ENCODE assay signal across 8 cellular contexts in the genomic region with DNA sequence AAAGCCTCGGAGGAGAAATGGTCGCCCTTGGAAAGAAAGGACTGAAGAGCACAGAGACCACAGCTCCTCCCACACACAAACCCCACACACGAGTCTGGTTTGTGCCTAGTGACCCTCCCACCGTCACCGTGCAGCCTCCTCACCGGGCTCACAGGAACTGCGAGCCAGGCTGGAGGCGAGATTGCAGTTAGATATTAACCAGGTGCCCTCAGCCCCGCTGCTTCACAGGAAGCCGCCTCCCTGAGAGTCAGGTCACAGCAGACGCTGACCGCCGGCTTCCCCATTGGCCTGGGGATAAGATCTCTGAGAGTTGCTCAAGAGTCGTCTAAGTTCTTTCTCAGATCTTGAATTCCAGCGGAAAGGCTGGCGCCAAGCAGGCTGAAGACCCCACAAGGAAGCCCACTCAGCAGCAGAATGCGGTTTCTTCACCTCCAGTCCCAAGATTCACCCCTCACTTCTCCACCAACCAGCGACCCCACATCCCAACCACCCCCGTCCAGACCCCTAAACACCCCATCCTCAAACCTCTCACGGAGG. TPM values are rescaled to one million over a fixed set of nuclear protein-coding genes. Genes with fewer than 3 reads are reported as not detected.
DNase-seq lines count a peak whose midpoint lies in the region; ATAC-seq and TF ChIP-seq lines count a peak whose summit lies in the region.

No MANE protein-coding gene starts in this region.

- under 1% methylated on average over 20 of the region's 20 CpGs for WGBS in urinary bladder

- DNase-seq in AG08396 (ENCODE audit: low spot score) (peak; percentile 69), SHP77 treated with DMSO at 0.1 percent for 48 hours (lab: John Stamatoyannopoulos, UW) (peak; percentile 2), Right ventricle myocardium inferior (ENCODE audit: missing footprints) (peak; percentile 86), omental fat pad (ENCODE audit: low spot score) (peak; percentile 34)

- H3K27me3 Mint-ChIP-seq in activated naive CD4-positive, alpha-beta T cell treated with anti-CD3 and anti-CD28 coated beads, Interleukin-2, amount 50 U/mL, for 24 hours: no peaks in the 10 kb centered on the region

- ATAC-seq in GM18517 (IDR thresholded peaks at IDR 0.05; ENCODE audit: unreplicated experiment) (peak; percentile 48), HG03196 (IDR thresholded peaks at IDR 0.05; ENCODE audit: unreplicated experiment) (peak; percentile 61), Right ventricle myocardium inferior (peak; percentile 35), omental fat pad (ENCODE audit: low FRiP score) (peak; percentile 34)

- H3K36me3 Mint-ChIP-seq in activated naive CD4-positive, alpha-beta T cell treated with anti-CD3 and anti-CD28 coated beads, Interleukin-2, amount 50 U/mL, for 24 hours: peaks cover 10% of the 10 kb centered on the region

- intact Hi-C loops in Right ventricle myocardium inferior (cut with DNase I): loop anchor here (2.0 kb wide), 1 partner anchor 71 kb away; a partner anchor contains a TSS

- peaks cover 52% of the 10 kb centered on the region for H3K4me1 Mint-ChIP-seq in activated naive CD4-positive, alpha-beta T cell treated with anti-CD3 and anti-CD28 coated beads, Interleukin-2, amount 50 U/mL, for 24 hours

- H3K4me1 ChIP-seq in urinary bladder (ENCODE audit: insufficient read depth): peaks cover 2% of the 10 kb centered on the region

- H3K4me3 Mint-ChIP-seq in activated naive CD4-positive, alpha-beta T cell treated with anti-CD3 and anti-CD28 coated beads, Interleukin-2, amount 50 U/mL, for 24 hours: peak overlapping the region; percentile 97

- H3K4me3 ChIP-seq in urinary bladder (ENCODE audit: low read depth, low read length): peak overlapping the region; percentile 81

- no peaks in the 10 kb centered on the region for H3K9me3 Mint-ChIP-seq in activated naive CD4-positive, alpha-beta T cell treated with anti-CD3 and anti-CD28 coated beads, Interleukin-2, amount 50 U/mL, for 24 hours

- no peaks in the 10 kb centered on the region for H3K36me3 ChIP-seq in urinary bladder (ENCODE audit: insufficient read depth)

- H3K27ac Mint-ChIP-seq in activated naive CD4-positive, alpha-beta T cell treated with anti-CD3 and anti-CD28 coated beads, Interleukin-2, amount 50 U/mL, for 24 hours: peak overlapping the region; percentile 92

- peak overlapping the region; percentile 96 for H3K27ac ChIP-seq in urinary bladder (ENCODE audit: low read depth)

- TF ChIP-seq CTCF in omental fat pad (IDR thresholded peaks at IDR 0.05): no peak

RNA-seq across cellular contexts. Expression of a gene that starts 0.8 kb away (rescaled TPM):
- total RNA-seq in Right ventricle myocardium inferior: 9.2 TPM
- 10 to 100 TPM in 2 of 4 donors, 1 to 10 TPM in 2; 6.6 to 13.2 (median 11.0) TPM for total RNA-seq in omental fat pad
- 28.3 TPM for total RNA-seq in urinary bladder
- polyA plus RNA-seq in urinary bladder: 9.1 TPM

RNA-seq across cellular contexts. Expression of a gene that starts 39.6 kb away (rescaled TPM):
- total RNA-seq in Right ventricle myocardium inferior (5.3 TPM), omental fat pad (1 to 10 TPM in 3 of 4 donors, under 1 TPM in 1; 0.84 to 8.2 (median 2.5) TPM), urinary bladder (8.4 TPM)
- polyA plus RNA-seq in urinary bladder: 3.5 TPM

Comparison
In these comparisons a context has a peak if more than half of its experiments do, and no peak if none do; other contexts are left out.
1. Peak in every context shown above with its lines: DNase-seq, ATAC-seq, H3K4me3 ChIP-seq and H3K27ac ChIP-seq.
2. DNase-seq: peak in every context shown above with its lines; median percentile 86 in Right ventricle myocardium inferior; 69 in AG08396; 34 in omental fat pad; 2 in SHP77 treated with DMSO at 0.1 percent for 48 hours.